ENCODE assay signal across 8 cellular contexts in the genomic region with DNA sequence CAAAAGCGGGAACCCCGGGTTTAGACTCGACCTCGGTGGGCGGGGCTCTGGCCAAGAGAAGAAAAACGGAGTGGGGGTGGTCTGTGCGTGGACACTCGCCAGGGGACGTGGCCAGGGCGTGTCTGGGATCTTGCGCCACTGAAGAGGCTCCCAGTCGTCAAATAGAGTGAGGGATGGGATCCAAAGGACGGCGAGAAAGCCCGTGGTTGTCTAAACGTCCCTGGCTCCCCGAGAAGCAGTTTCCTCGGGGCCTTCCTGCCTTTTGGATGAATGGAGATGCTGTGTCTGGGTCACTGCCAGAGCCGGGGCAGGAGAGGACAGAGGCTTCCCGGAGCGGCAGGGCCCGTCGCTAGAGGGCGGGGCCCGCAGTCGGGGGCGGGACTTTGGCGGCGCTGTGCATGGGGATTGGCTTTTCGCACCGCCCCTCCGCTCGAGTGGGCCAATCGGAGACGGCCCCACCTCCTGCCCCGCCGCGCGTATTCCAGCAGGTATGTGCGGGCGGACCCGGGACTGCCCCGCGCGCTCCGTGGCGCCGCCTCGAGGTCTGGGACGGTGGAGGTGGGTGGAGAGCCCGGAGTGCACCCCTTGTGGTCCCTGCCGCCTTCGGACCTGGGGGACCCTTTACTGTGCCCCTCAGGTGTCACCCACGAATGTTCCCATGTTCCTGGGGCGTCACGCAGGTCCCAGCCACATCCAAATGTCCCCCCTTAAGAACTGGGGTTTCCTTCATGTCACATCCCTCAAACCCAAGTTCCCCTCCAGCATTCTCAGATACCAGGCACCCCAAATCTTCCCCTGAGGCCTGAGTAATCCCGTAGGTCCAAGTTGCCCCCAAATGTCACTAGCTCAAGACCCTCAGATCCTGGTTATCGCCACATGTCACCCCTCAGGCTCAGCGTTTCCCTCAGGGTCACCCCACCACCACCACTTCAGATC. TPM values are rescaled to one million over a fixed set of nuclear protein-coding genes. Genes with fewer than 3 reads are reported as not detected.
DNase-seq lines count a peak whose midpoint lies in the region; ATAC-seq and TF ChIP-seq lines count a peak whose summit lies in the region.

No MANE protein-coding gene starts in this region.

- ATAC-seq in GM18909 (IDR thresholded peaks at IDR 0.05; ENCODE audit: poor library complexity, unreplicated experiment): peak; percentile 81
- peak; percentile 73 for ATAC-seq in HG03175 (IDR thresholded peaks at IDR 0.05; ENCODE audit: unreplicated experiment)
- ATAC-seq in activated CD8-positive, alpha-beta T cell treated with anti-CD3 and anti-CD28 coated beads for 36 hours: peak; percentile 85

- H3K27ac Mint-ChIP-seq in activated CD8-positive, alpha-beta T cell treated with anti-CD3 and anti-CD28 coated beads for 36 hours: peak overlapping the region; percentile 87

- CTCF ChIA-PET in activated CD8-positive, alpha-beta T cell treated with anti-CD3 and anti-CD28 coated beads for 36 hours (lab: Charles Lee): interaction anchor here (0.9 to 3.8 kb wide), 7 partner anchors 13 to 49 kb away, joined by 3 to 56 read pairs (median 6); partner anchors contain the start of gene ZSWIM4

- DNase-seq in AG08396 (ENCODE audit: low spot score): peak; percentile 97
- peak; percentile 95 for DNase-seq in NCI-H69 (lab: John Stamatoyannopoulos, UW)
- peak; percentile 96 for DNase-seq in activated CD8-positive, alpha-beta T cell treated with anti-CD3 and anti-CD28 coated beads for 36 hours
- DNase-seq in effector CD4-positive, alpha-beta T cell: peak; percentile 90
- peak; percentile 91 for DNase-seq in medulla oblongata (ENCODE audit: extremely low spot score)
- peak; percentile 80 for DNase-seq in stimulated activated CD8-positive, alpha-beta memory T cell treated with anti-CD3 and anti-CD28 coated beads, Interleukin-12 subunit alpha, Interleukin-12 subunit beta, amount 100 ng/mL, for 24 hours (ENCODE audit: extremely low read depth)

- H3K9me3 Mint-ChIP-seq in activated CD8-positive, alpha-beta T cell treated with anti-CD3 and anti-CD28 coated beads for 36 hours: no peaks in the 10 kb centered on the region

- intact Hi-C loops in activated CD8-positive, alpha-beta T cell treated with anti-CD3 and anti-CD28 coated beads for 36 hours (cut with micrococcal nuclease): no loop called here

- POLR2A ChIA-PET in activated CD8-positive, alpha-beta T cell treated with anti-CD3 and anti-CD28 coated beads for 36 hours (lab: Charles Lee): interaction anchor here (0.9 to 4.3 kb wide), 7 partner anchors 13 to 59 kb away, joined by 3 to 32 read pairs (median 3); partner anchors contain the start of genes C19orf53 and ZSWIM4

- peak overlapping the region; percentile 68 for H3K4me3 Mint-ChIP-seq in activated CD8-positive, alpha-beta T cell treated with anti-CD3 and anti-CD28 coated beads for 36 hours

- peak; percentile 65 for TF ChIP-seq CTCF in activated CD8-positive, alpha-beta T cell treated with anti-CD3 and anti-CD28 coated beads for 36 hours (IDR thresholded peaks at IDR 0.05)

- H3K36me3 Mint-ChIP-seq in activated CD8-positive, alpha-beta T cell treated with anti-CD3 and anti-CD28 coated beads for 36 hours (ENCODE audit: low read depth): peaks cover 54% of the 10 kb centered on the region

- H3K4me1 Mint-ChIP-seq in activated CD8-positive, alpha-beta T cell treated with anti-CD3 and anti-CD28 coated beads for 36 hours (ENCODE audit: low read depth): peaks cover 39% of the 10 kb centered on the region

- H3K27me3 Mint-ChIP-seq in activated CD8-positive, alpha-beta T cell treated with anti-CD3 and anti-CD28 coated beads for 36 hours: no peaks in the 10 kb centered on the region

RNA-seq across cellular contexts. Expression of gene ZSWIM4, which starts 38.4 kb away (rescaled TPM):
- total RNA-seq in activated CD8-positive, alpha-beta T cell treated with anti-CD3 and anti-CD28 coated beads for 36 hours: 1 to 10 TPM; 6.6 to 6.8 TPM

RNA-seq across cellular contexts. Expression of gene NANOS3, which starts 43.3 kb away (rescaled TPM):
- total RNA-seq in activated CD8-positive, alpha-beta T cell treated with anti-CD3 and anti-CD28 coated beads for 36 hours: 1 to 10 TPM in 1 of 2 experiments, under 1 TPM in 1; 0.56 to 1.3 TPM

RNA-seq across cellular contexts. Expression of gene C19orf53, which starts 59.3 kb away (rescaled TPM):
- total RNA-seq in activated CD8-positive, alpha-beta T cell treated with anti-CD3 and anti-CD28 coated beads for 36 hours: 100 to 1,000 TPM; 120 to 128 TPM

Comparison
In these comparisons a context has a peak if more than half of its experiments do, and no peak if none do; other contexts are left out.
1. Peak in every context shown above with its lines: DNase-seq and ATAC-seq.